In genomic region chr18:2356906-2357305, GRCh38 we compare ENCODE assay signal across 35 cellular contexts.
"Had no signal": no experiment of that assay in that cellular context is flagged by ENCODE, and none has a peak within 500 bp of the region (broad histone marks: within the 10 kb centered on the region; RNA-seq: fewer than 3 reads in every experiment).

No MANE protein-coding gene starts in this region.

- H3K4me3 Mint-ChIP-seq: activated B cell treated with CpG ODN at 0.5 μM for 24 hours; activated CD4-positive, alpha-beta memory T cell treated with anti-CD3 and anti-CD28 coated beads for 36 hours; activated CD4-positive, alpha-beta T cell treated with anti-CD3 and anti-CD28 coated beads, Interleukin-2, amount 10 ng/mL, durations not matched to agents 24 days and 14 days; activated CD8-positive, alpha-beta T cell treated with anti-CD3 and anti-CD28 coated beads for 36 hours; activated naive CD4-positive, alpha-beta T cell treated with anti-CD3 and anti-CD28 coated beads, Interleukin-2, amount 10 ng/mL, durations not matched to agents 7 days and 5 days; activated naive CD4-positive, alpha-beta T cell treated with anti-CD3 and anti-CD28 coated beads, Interleukin-2, amount 50 U/mL, for 24 hours; activated naive CD8-positive, alpha-beta T cell; activated naive CD8-positive, alpha-beta T cell treated with anti-CD3 and anti-CD28 coated beads, Interleukin-2, amount 10 ng/mL, durations not matched to agents 7 days and 5 days; activated naive CD8-positive, alpha-beta T cell treated with anti-CD3 and anti-CD28 coated beads, Interleukin-2, amount 50 U/mL, for 24 hours; activated T-cell treated with anti-CD3 and anti-CD28 coated beads, Interleukin-2, amount 50 U/mL, for 24 hours; T-helper 1 cell treated with Interleukin-12 subunit alpha and Interleukin-12 subunit beta and Interleukin-4 antibody, amounts not matched to agents 30 μg/mL and 1 μg/mL, for 36 hours; T-helper 2 cell treated with Interferon-gamma antibody and Interleukin-4, amounts not matched to agents 5 μg/mL and 100 μg/mL, for 36 hours had no signal

- H3K4me1 ChIP-seq: ascending aorta, body of pancreas, breast epithelium had no signal

- H3K4me1 Mint-ChIP-seq: activated B cell treated with CpG ODN at 0.5 μM for 24 hours; activated CD4-positive, alpha-beta T cell treated with anti-CD3 and anti-CD28 coated beads, Interleukin-2, amount 10 ng/mL, durations not matched to agents 24 days and 14 days; activated naive CD4-positive, alpha-beta T cell treated with anti-CD3 and anti-CD28 coated beads, Interleukin-2, amount 10 ng/mL, durations not matched to agents 7 days and 5 days; activated naive CD4-positive, alpha-beta T cell treated with anti-CD3 and anti-CD28 coated beads, Interleukin-2, amount 50 U/mL, for 24 hours; activated naive CD8-positive, alpha-beta T cell treated with anti-CD3 and anti-CD28 coated beads, Interleukin-2, amount 10 ng/mL, durations not matched to agents 7 days and 5 days; activated naive CD8-positive, alpha-beta T cell treated with anti-CD3 and anti-CD28 coated beads, Interleukin-2, amount 50 U/mL, for 24 hours had no signal

- H3K9me3 ChIP-seq: ascending aorta, body of pancreas, breast epithelium had no signal

- H3K36me3 ChIP-seq: ascending aorta, brain microvascular endothelial cell, breast epithelium had no signal

- DNase-seq: activated B cell treated with CpG ODN at 0.5 μM for 24 hours; activated CD4-positive, alpha-beta memory T cell treated with anti-CD3 and anti-CD28 coated beads for 36 hours; activated CD4-positive, alpha-beta T cell treated with anti-CD3 and anti-CD28 coated beads for 4 hours; activated CD4-positive, alpha-beta T cell treated with anti-CD3 and anti-CD28 coated beads, Interleukin-2, amount 10 ng/mL, durations not matched to agents 24 days and 14 days; activated CD4-positive, alpha-beta T cell treated with anti-CD3 and anti-CD28 coated beads, Interleukin-2, amount 50 U/mL, for 1 hour; activated CD4-positive, alpha-beta T cell treated with anti-CD3 and anti-CD28 coated beads, Interleukin-2, amount 50 U/mL, for 4 hours; activated CD4-positive, CD25-positive, alpha-beta regulatory T cell treated with anti-CD3 and anti-CD28 coated beads, Interleukin-2, amount 50 U/mL, for 72 hours; activated CD8-positive, alpha-beta memory T cell treated with anti-CD3 and anti-CD28 coated beads, Interleukin-2, amount 50 U/mL, for 4 hours; activated CD8-positive, alpha-beta T cell treated with anti-CD3 and anti-CD28 coated beads for 36 hours; activated effector memory CD4-positive, alpha-beta T cell treated with Interleukin-2 at 50 U/mL for 16 hours; activated gamma-delta T cell; activated naive CD4-positive, alpha-beta T cell treated with anti-CD3 and anti-CD28 coated beads, Interleukin-2, amount 10 ng/mL, durations not matched to agents 7 days and 5 days; activated naive CD4-positive, alpha-beta T cell treated with Interleukin-2 at 50 U/mL for 16 hours; activated naive CD8-positive, alpha-beta T cell treated with anti-CD3 and anti-CD28 coated beads, Interleukin-2, amount 10 ng/mL, durations not matched to agents 7 days and 5 days; activated naive CD8-positive, alpha-beta T cell treated with anti-CD3 and anti-CD28 coated beads, Interleukin-2, amount 50 U/mL, for 24 hours; activated T-cell treated with anti-CD3 and anti-CD28 coated beads for 4 hours; activated T-cell treated with anti-CD3 and anti-CD28 coated beads, Interleukin-2, amount 50 U/mL, for 24 hours; activated T-cell treated with anti-CD3 and anti-CD28 coated beads, Interleukin-2, amount 50 U/mL, for 48 hours; amygdala; anterior cingulate cortex; body of pancreas; brain microvascular endothelial cell; central memory CD4-positive, alpha-beta T cell; T-helper 2 cell; T-helper 9 cell had no signal

- ATAC-seq: activated CD8-positive, alpha-beta T cell treated with anti-CD3 and anti-CD28 coated beads for 36 hours; activated naive CD8-positive, alpha-beta T cell treated with anti-CD3 and anti-CD28 coated beads, Interleukin-2, amount 50 U/mL, for 24 hours; body of pancreas had no signal

- H3K27me3 Mint-ChIP-seq: activated B cell treated with CpG ODN at 0.5 μM for 24 hours; activated CD4-positive, alpha-beta T cell treated with anti-CD3 and anti-CD28 coated beads, Interleukin-2, amount 10 ng/mL, durations not matched to agents 24 days and 14 days; activated naive CD4-positive, alpha-beta T cell treated with anti-CD3 and anti-CD28 coated beads, Interleukin-2, amount 10 ng/mL, durations not matched to agents 7 days and 5 days; activated naive CD8-positive, alpha-beta T cell treated with anti-CD3 and anti-CD28 coated beads, Interleukin-2, amount 10 ng/mL, durations not matched to agents 7 days and 5 days had no signal

- H3K27ac Mint-ChIP-seq: activated B cell treated with CpG ODN at 0.5 μM for 24 hours; activated CD4-positive, alpha-beta memory T cell treated with anti-CD3 and anti-CD28 coated beads for 36 hours; activated CD4-positive, alpha-beta T cell treated with anti-CD3 and anti-CD28 coated beads, Interleukin-2, amount 10 ng/mL, durations not matched to agents 24 days and 14 days; activated CD8-positive, alpha-beta T cell treated with anti-CD3 and anti-CD28 coated beads for 36 hours; activated naive CD4-positive, alpha-beta T cell treated with anti-CD3 and anti-CD28 coated beads, Interleukin-2, amount 10 ng/mL, durations not matched to agents 7 days and 5 days; activated naive CD8-positive, alpha-beta T cell; activated naive CD8-positive, alpha-beta T cell treated with anti-CD3 and anti-CD28 coated beads, Interleukin-2, amount 10 ng/mL, durations not matched to agents 7 days and 5 days; activated naive CD8-positive, alpha-beta T cell treated with anti-CD3 and anti-CD28 coated beads, Interleukin-2, amount 50 U/mL, for 24 hours; activated T-cell treated with anti-CD3 and anti-CD28 coated beads, Interleukin-2, amount 50 U/mL, for 24 hours; activated T-helper 2 cell treated with anti-CD3 and anti-CD28 coated beads, Interferon-gamma antibody, Interleukin-2, Interleukin-4, amounts not matched to agents 10 μg/mL and 5 μg/mL and 100 μg/mL, durations not matched to agents 14 hours and 24 hours and 36 hours; T-helper 1 cell treated with Interleukin-12 subunit alpha and Interleukin-12 subunit beta and Interleukin-4 antibody, amounts not matched to agents 30 μg/mL and 1 μg/mL, for 36 hours; T-helper 2 cell treated with Interferon-gamma antibody and Interleukin-4, amounts not matched to agents 5 μg/mL and 100 μg/mL, for 36 hours had no signal

- H3K36me3 Mint-ChIP-seq: activated CD4-positive, alpha-beta memory T cell treated with anti-CD3 and anti-CD28 coated beads for 36 hours; activated naive CD4-positive, alpha-beta T cell treated with anti-CD3 and anti-CD28 coated beads, Interleukin-2, amount 10 ng/mL, durations not matched to agents 7 days and 5 days; activated naive CD4-positive, alpha-beta T cell treated with anti-CD3 and anti-CD28 coated beads, Interleukin-2, amount 50 U/mL, for 24 hours; activated naive CD8-positive, alpha-beta T cell; activated naive CD8-positive, alpha-beta T cell treated with anti-CD3 and anti-CD28 coated beads, Interleukin-2, amount 10 ng/mL, durations not matched to agents 7 days and 5 days had no signal

- H3K9me3 Mint-ChIP-seq: activated B cell treated with CpG ODN at 0.5 μM for 24 hours; activated CD4-positive, alpha-beta memory T cell treated with anti-CD3 and anti-CD28 coated beads for 36 hours; activated CD4-positive, alpha-beta T cell treated with anti-CD3 and anti-CD28 coated beads, Interleukin-2, amount 10 ng/mL, durations not matched to agents 24 days and 14 days; activated CD8-positive, alpha-beta T cell treated with anti-CD3 and anti-CD28 coated beads for 36 hours; activated naive CD4-positive, alpha-beta T cell treated with anti-CD3 and anti-CD28 coated beads, Interleukin-2, amount 10 ng/mL, durations not matched to agents 7 days and 5 days; activated naive CD4-positive, alpha-beta T cell treated with anti-CD3 and anti-CD28 coated beads, Interleukin-2, amount 50 U/mL, for 24 hours; activated naive CD8-positive, alpha-beta T cell treated with anti-CD3 and anti-CD28 coated beads, Interleukin-2, amount 10 ng/mL, durations not matched to agents 7 days and 5 days; activated naive CD8-positive, alpha-beta T cell treated with anti-CD3 and anti-CD28 coated beads, Interleukin-2, amount 50 U/mL, for 24 hours; activated T-cell treated with anti-CD3 and anti-CD28 coated beads, Interleukin-2, amount 50 U/mL, for 24 hours; activated T-helper 2 cell treated with anti-CD3 and anti-CD28 coated beads, Interferon-gamma antibody, Interleukin-2, Interleukin-4, amounts not matched to agents 10 μg/mL and 5 μg/mL and 100 μg/mL, durations not matched to agents 14 hours and 24 hours and 36 hours; T-helper 1 cell treated with Interleukin-12 subunit alpha and Interleukin-12 subunit beta and Interleukin-4 antibody, amounts not matched to agents 30 μg/mL and 1 μg/mL, for 36 hours; T-helper 2 cell treated with Interferon-gamma antibody and Interleukin-4, amounts not matched to agents 5 μg/mL and 100 μg/mL, for 36 hours had no signal

- H3K27me3 ChIP-seq: ascending aorta, body of pancreas, brain microvascular endothelial cell, breast epithelium had no signal

- FAIRE-seq: colon, TTC549 had no signal

- H3K27ac ChIP-seq: ascending aorta, body of pancreas, brain microvascular endothelial cell, breast epithelium, VCaP had no signal

- H3K4me3 ChIP-seq: ascending aorta, body of pancreas, breast epithelium had no signal
